Comparison of ENCODE assay signal across 2 cellular contexts in genomic region chr10:785539-786214, GRCh38.
TF ChIP-seq lines count a peak whose summit lies in the region.

No MANE protein-coding gene starts in this region.

TF ChIP-seq in HCT116, 20 proteins besides CTCF, POLR2A, EP300 and RAD21:
- TF ChIP-seq SRF (IDR thresholded peaks at IDR 0.05; ENCODE audit: low read depth) (no peak), TCF7L2 (IDR thresholded peaks at IDR 0.05; ENCODE audit: borderline replicate concordance, extremely low read depth, insufficient read depth, insufficient read length) (no peak), ZNF274 (IDR thresholded peaks at IDR 0.05; ENCODE audit: low read depth, low read length) (no peak), ZBTB33 (IDR thresholded peaks at IDR 0.05; ENCODE audit: extremely low read depth, insufficient replicate concordance, low read length) (no peak), REST (IDR thresholded peaks at IDR 0.05; ENCODE audit: low read depth) (no peak), EGR1 (IDR thresholded peaks at IDR 0.05; ENCODE audit: low read depth) (no peak), YY1 (IDR thresholded peaks at IDR 0.05; ENCODE audit: extremely low read depth, insufficient replicate concordance, low read depth, low read length) (no peak)

TF ChIP-seq in HepG2, 621 proteins besides CTCF, POLR2A, EP300 and RAD21:
- TF ChIP-seq ZNF263 (CRISPR knock-in tag; IDR thresholded peaks at IDR 0.05), result 0 out of 2 replicates have a peak, but pooled peaks have one; percentile 27
- TF ChIP-seq MAFF (IDR thresholded peaks at IDR 0.05; ENCODE audit: low read depth, low read length), result no peak
